ENCODE assay signal across 1 cellular context in genomic region chr1:111204923-111205723, GRCh38.
TF ChIP-seq lines count a peak whose summit lies in the region.

No MANE protein-coding gene starts in this region.

TF ChIP-seq in IMR-90, 13 proteins besides CTCF, POLR2A, EP300 and RAD21 (continued from another document):
- no peak for TF ChIP-seq ELK1 (IDR thresholded peaks at IDR 0.05; ENCODE audit: borderline replicate concordance, low read depth, low read length)
